ENCODE assay signal across 1 cellular context in genomic region chr7:149241695-149242094, GRCh38.
TF ChIP-seq lines count a peak whose summit lies in the region.

No MANE protein-coding gene starts in this region.

TF ChIP-seq in HepG2, 621 proteins besides CTCF, POLR2A, EP300 and RAD21:
- TF ChIP-seq ATAD3A (CRISPR knock-in tag; IDR thresholded peaks at IDR 0.05), result no peak
- no peak for TF ChIP-seq ZNF713 (CRISPR knock-in tag; IDR thresholded peaks at IDR 0.05)
- TF ChIP-seq ZNF563 (CRISPR knock-in tag; IDR thresholded peaks at IDR 0.05), result no peak
- no peak for TF ChIP-seq ZBTB26 (CRISPR knock-in tag; IDR thresholded peaks at IDR 0.05; ENCODE audit: borderline replicate concordance)
- no peak for TF ChIP-seq HNRNPK (IDR thresholded peaks at IDR 0.05; ENCODE audit: low read depth, low read length, poor library complexity, severe bottlenecking)
- TF ChIP-seq ZNF616 (CRISPR knock-in tag; IDR thresholded peaks at IDR 0.05; ENCODE audit: low read depth), result no peak
- TF ChIP-seq TOPORS (CRISPR knock-in tag; IDR thresholded peaks at IDR 0.05), result no peak
- TF ChIP-seq NFKB2 (CRISPR knock-in tag; IDR thresholded peaks at IDR 0.05; ENCODE audit: borderline replicate concordance), result no peak
